ENCODE assay signal across 3 cellular contexts in the genomic region with DNA sequence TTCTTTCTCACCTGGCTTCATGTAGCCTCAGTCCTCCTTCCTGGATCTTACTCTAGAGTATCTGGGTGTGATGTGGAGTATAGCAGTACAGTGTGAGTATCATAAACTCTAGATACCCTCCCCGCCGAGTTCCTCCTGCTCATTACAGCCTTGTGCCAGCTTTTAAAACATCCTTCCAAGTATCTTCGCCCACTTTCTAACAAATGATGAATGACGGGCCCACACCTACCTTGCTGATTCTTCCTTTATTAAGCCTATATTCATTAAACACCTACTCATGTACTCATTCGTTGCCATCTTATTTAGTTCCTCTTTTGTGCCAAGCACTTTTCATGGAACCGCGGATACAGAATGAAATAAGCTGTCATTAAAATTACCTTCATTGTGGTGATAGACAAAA.
"Had no signal": no experiment of that assay in that cellular context is flagged by ENCODE, and none has a peak within 500 bp of the region (broad histone marks: within the 10 kb centered on the region; RNA-seq: fewer than 3 reads in every experiment).

No MANE protein-coding gene starts in this region.

- DNase-seq: IMR-90, KBM-7 had no signal

- H3K4me3 ChIP-seq: K562 had no signal
